Comparison of ENCODE assay signal across 2 cellular contexts in the genomic region with DNA sequence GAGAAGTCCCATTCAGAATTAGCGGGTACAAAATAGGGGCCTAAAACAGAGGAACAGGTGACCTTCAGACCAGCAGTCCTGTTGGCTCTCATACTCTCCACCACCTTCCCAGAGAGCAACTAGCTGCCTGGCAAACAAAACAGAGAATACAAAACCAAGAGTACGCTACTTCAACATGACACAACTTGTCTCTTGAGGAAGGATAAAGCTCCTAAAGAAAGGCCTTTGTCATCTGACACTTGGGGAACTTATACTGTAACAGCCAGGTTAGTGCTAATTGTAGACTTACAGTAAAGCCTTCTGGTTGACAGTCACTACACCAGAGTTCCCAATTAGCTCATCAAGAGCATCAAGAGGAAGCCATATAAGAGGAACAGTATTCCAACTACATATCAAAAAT.
TF ChIP-seq lines count a peak whose summit lies in the region.

No MANE protein-coding gene starts in this region.

TF ChIP-seq in IMR-90, 13 proteins besides CTCF, POLR2A, EP300 and RAD21 (continued from another document):
- no peak for TF ChIP-seq BHLHE40 (IDR thresholded peaks at IDR 0.05; ENCODE audit: low read depth, low read length)
- no peak for TF ChIP-seq MAZ (IDR thresholded peaks at IDR 0.05; ENCODE audit: borderline replicate concordance, low read depth, low read length)
- no peak for TF ChIP-seq FOS (IDR thresholded peaks at IDR 0.05; ENCODE audit: low read depth, low read length)
- TF ChIP-seq, protein P1, sequence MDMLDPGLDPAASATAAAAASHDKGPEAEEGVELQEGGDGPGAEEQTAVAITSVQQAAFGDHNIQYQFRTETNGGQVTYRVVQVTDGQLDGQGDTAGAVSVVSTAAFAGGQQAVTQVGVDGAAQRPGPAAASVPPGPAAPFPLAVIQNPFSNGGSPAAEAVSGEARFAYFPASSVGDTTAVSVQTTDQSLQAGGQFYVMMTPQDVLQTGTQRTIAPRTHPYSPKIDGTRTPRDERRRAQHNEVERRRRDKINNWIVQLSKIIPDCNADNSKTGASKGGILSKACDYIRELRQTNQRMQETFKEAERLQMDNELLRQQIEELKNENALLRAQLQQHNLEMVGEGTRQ (IDR thresholded peaks at IDR 0.05; ENCODE audit: low read depth, low read length), result no peak
- no peak for TF ChIP-seq RCOR1 (IDR thresholded peaks at IDR 0.05; ENCODE audit: insufficient replicate concordance, low read length)
- TF ChIP-seq CHD1 (IDR thresholded peaks at IDR 0.05; ENCODE audit: low read depth, low read length), result no peak

TF ChIP-seq in WTC11, 78 proteins besides CTCF, POLR2A, EP300 and RAD21 (continued from another document):
- TF ChIP-seq, protein P2, sequence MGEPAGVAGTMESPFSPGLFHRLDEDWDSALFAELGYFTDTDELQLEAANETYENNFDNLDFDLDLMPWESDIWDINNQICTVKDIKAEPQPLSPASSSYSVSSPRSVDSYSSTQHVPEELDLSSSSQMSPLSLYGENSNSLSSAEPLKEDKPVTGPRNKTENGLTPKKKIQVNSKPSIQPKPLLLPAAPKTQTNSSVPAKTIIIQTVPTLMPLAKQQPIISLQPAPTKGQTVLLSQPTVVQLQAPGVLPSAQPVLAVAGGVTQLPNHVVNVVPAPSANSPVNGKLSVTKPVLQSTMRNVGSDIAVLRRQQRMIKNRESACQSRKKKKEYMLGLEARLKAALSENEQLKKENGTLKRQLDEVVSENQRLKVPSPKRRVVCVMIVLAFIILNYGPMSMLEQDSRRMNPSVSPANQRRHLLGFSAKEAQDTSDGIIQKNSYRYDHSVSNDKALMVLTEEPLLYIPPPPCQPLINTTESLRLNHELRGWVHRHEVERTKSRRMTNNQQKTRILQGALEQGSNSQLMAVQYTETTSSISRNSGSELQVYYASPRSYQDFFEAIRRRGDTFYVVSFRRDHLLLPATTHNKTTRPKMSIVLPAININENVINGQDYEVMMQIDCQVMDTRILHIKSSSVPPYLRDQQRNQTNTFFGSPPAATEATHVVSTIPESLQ (CRISPR knock-in tag; IDR thresholded peaks at IDR 0.05), result no peak
- TF ChIP-seq ELF4 (CRISPR knock-in tag; IDR thresholded peaks at IDR 0.05; ENCODE audit: low read depth) (no peak), ZNF423 (CRISPR knock-in tag; IDR thresholded peaks at IDR 0.05) (no peak), OVOL2 (CRISPR knock-in tag; IDR thresholded peaks at IDR 0.05; ENCODE audit: borderline replicate concordance) (no peak), RELA (CRISPR knock-in tag; IDR thresholded peaks at IDR 0.05; ENCODE audit: borderline replicate concordance) (no peak), KAT7 (CRISPR knock-in tag; IDR thresholded peaks at IDR 0.05; ENCODE audit: borderline replicate concordance) (no peak), NR3C1 (CRISPR knock-in tag; conservative IDR thresholded peaks at IDR 0.05; ENCODE audit: low read depth) (no peak), FOXP1 (CRISPR knock-in tag; IDR thresholded peaks at IDR 0.05; ENCODE audit: borderline replicate concordance) (no peak)
- TF ChIP-seq, protein P3, sequence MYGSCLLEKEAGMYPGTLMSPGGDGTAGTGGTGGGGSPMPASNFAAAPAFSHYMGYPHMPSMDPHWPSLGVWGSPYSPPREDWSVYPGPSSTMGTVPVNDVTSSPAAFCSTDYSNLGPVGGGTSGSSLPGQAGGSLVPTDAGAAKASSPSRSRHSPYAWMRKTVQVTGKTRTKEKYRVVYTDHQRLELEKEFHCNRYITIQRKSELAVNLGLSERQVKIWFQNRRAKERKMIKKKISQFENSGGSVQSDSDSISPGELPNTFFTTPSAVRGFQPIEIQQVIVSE (CRISPR knock-in tag; IDR thresholded peaks at IDR 0.05; ENCODE audit: borderline replicate concordance), result no peak
- TF ChIP-seq, protein P1 (CRISPR knock-in tag; IDR thresholded peaks at IDR 0.05), result no peak
- TF ChIP-seq, protein P4, sequence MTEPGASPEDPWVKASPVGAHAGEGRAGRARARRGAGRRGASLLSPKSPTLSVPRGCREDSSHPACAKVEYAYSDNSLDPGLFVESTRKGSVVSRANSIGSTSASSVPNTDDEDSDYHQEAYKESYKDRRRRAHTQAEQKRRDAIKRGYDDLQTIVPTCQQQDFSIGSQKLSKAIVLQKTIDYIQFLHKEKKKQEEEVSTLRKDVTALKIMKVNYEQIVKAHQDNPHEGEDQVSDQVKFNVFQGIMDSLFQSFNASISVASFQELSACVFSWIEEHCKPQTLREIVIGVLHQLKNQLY (CRISPR knock-in tag; IDR thresholded peaks at IDR 0.05), result no peak
TF ChIP-seq in WTC11: peak in this region for 0.
